Comparison of ENCODE assay signal across 1 cellular context in genomic region chr2:189629553-189630453, GRCh38.
TF ChIP-seq lines count a peak whose summit lies in the region.

No MANE protein-coding gene starts in this region.

TF ChIP-seq in K562, 482 proteins besides CTCF, POLR2A, EP300 and RAD21:
- no peak for TF ChIP-seq SMARCB1 (IDR thresholded peaks at IDR 0.05; ENCODE audit: insufficient read length, low read depth)
- TF ChIP-seq POU5F1 (IDR thresholded peaks at IDR 0.05; ENCODE audit: borderline replicate concordance, low read depth, low read length, partially characterized antibody) = no peak
- TF ChIP-seq XRCC3 (IDR thresholded peaks at IDR 0.05) = no peak
- no peak for TF ChIP-seq ZNF77 (CRISPR knock-in tag; IDR thresholded peaks at IDR 0.05)
- TF ChIP-seq CXXC5 (CRISPR knock-in tag; IDR thresholded peaks at IDR 0.05) = no peak
- no peak for TF ChIP-seq ZFP1 (CRISPR knock-in tag; IDR thresholded peaks at IDR 0.05)
- no peak for TF ChIP-seq MAFF (IDR thresholded peaks at IDR 0.05; ENCODE audit: low read length)
- no peak for TF ChIP-seq MCM3 (IDR thresholded peaks at IDR 0.05)
- no peak for TF ChIP-seq NCOA2 (IDR thresholded peaks at IDR 0.05; ENCODE audit: partially characterized antibody in 2 of 2)
- TF ChIP-seq HBP1 (CRISPR knock-in tag; IDR thresholded peaks at IDR 0.05) = no peak
- TF ChIP-seq KLF1 (tag; IDR thresholded peaks at IDR 0.05) = no peak
